26 cellular contexts compared by ENCODE assay signal in genomic region chr2:136332436-136333095, GRCh38.
"Had no signal": no experiment of that assay in that cellular context is flagged by ENCODE, and none has a peak within 500 bp of the region (broad histone marks: within the 10 kb centered on the region; RNA-seq: fewer than 3 reads in every experiment).

No MANE protein-coding gene starts in this region.

- ATAC-seq: left lung; natural killer cell; psoas muscle; right cardiac atrium; stimulated activated effector memory CD8-positive, alpha-beta T cell treated with anti-CD3 and anti-CD28 coated beads, Interleukin-12 subunit alpha, Interleukin-12 subunit beta, amount 100 ng/mL, for 72 hours had no signal

- H3K36me3 Mint-ChIP-seq: natural killer cell; neural progenitor cell; stimulated activated effector memory CD8-positive, alpha-beta T cell treated with anti-CD3 and anti-CD28 coated beads, Interleukin-12 subunit alpha, Interleukin-12 subunit beta, amount 100 ng/mL, for 72 hours had no signal

- H3K27me3 Mint-ChIP-seq: activated B cell treated with CpG ODN at 0.5 μM for 24 hours; stimulated activated naive CD8-positive, alpha-beta T cell treated with anti-CD3 and anti-CD28 coated beads, Interleukin-15, Interleukin-2, amounts not matched to agents 100 ng/mL and 50 ng/mL, for 24 hours had no signal

- H3K27ac ChIP-seq: brain microvascular endothelial cell, esophagus muscularis mucosa, left lung, lower lobe of right lung, neural progenitor cell, parathyroid adenoma, psoas muscle, spleen, thoracic aorta, uterus had no signal

- H3K4me3 Mint-ChIP-seq: activated B cell treated with CpG ODN at 0.5 μM for 24 hours; natural killer cell; neural progenitor cell; stimulated activated effector memory CD8-positive, alpha-beta T cell treated with anti-CD3 and anti-CD28 coated beads, Interleukin-12 subunit alpha, Interleukin-12 subunit beta, amount 100 ng/mL, for 72 hours; stimulated activated naive CD8-positive, alpha-beta T cell treated with anti-CD3 and anti-CD28 coated beads, Interleukin-15, Interleukin-2, amounts not matched to agents 100 ng/mL and 50 ng/mL, for 24 hours; T-helper 2 cell treated with Interferon-gamma antibody and Interleukin-4, amounts not matched to agents 5 μg/mL and 100 μg/mL, for 36 hours had no signal

- H3K27me3 ChIP-seq: brain microvascular endothelial cell, esophagus muscularis mucosa, left lung, neural progenitor cell, spleen, uterus had no signal

- H3K4me1 ChIP-seq: parathyroid adenoma, psoas muscle, uterus had no signal

- DNase-seq: activated B cell treated with CpG ODN at 0.5 μM for 24 hours; activated gamma-delta T cell treated with Interleukin-2 at 50 U/mL for 16 hours; activated naive CD4-positive, alpha-beta T cell treated with anti-CD3 and anti-CD28 coated beads, Interleukin-2, amount 50 U/mL, for 16 hours; activated T-cell treated with anti-CD3 and anti-CD28 coated beads, Interleukin-2, amount 50 U/mL, for 1 hour; amniotic stem cell; brain microvascular endothelial cell; central memory CD4-positive, alpha-beta T cell; left lung; lower lobe of right lung; mesenchymal stem cell; natural killer cell; occipital lobe; psoas muscle; right cardiac atrium; spleen; stimulated activated CD4-positive, alpha-beta T cell treated with anti-CD3 and anti-CD28 coated beads, Interleukin-2, amount 100 ng/mL, for 48 hours; T-helper 1 cell; trophoblast cell; uterus had no signal

- H3K9me3 Mint-ChIP-seq: natural killer cell; stimulated activated effector memory CD8-positive, alpha-beta T cell treated with anti-CD3 and anti-CD28 coated beads, Interleukin-12 subunit alpha, Interleukin-12 subunit beta, amount 100 ng/mL, for 72 hours; stimulated activated naive CD8-positive, alpha-beta T cell treated with anti-CD3 and anti-CD28 coated beads, Interleukin-15, Interleukin-2, amounts not matched to agents 100 ng/mL and 50 ng/mL, for 24 hours had no signal

- H3K27ac Mint-ChIP-seq: activated B cell treated with CpG ODN at 0.5 μM for 24 hours; natural killer cell; neural progenitor cell; stimulated activated naive CD8-positive, alpha-beta T cell treated with anti-CD3 and anti-CD28 coated beads, Interleukin-15, Interleukin-2, amounts not matched to agents 100 ng/mL and 50 ng/mL, for 24 hours; T-helper 2 cell treated with Interferon-gamma antibody and Interleukin-4, amounts not matched to agents 5 μg/mL and 100 μg/mL, for 36 hours had no signal
